19 cellular contexts compared by ENCODE assay signal in genomic region chr20:48478806-48479550, GRCh38.
DNase-seq lines count a peak whose midpoint lies in the region; ATAC-seq, FAIRE-seq and TF ChIP-seq lines count a peak whose summit lies in the region.
"Had no signal": no experiment of that assay in that cellular context is flagged by ENCODE, and none has a peak within 500 bp of the region (broad histone marks: within the 10 kb centered on the region; RNA-seq: fewer than 3 reads in every experiment).

No MANE protein-coding gene starts in this region.

- peaks cover 13% of the 10 kb centered on the region for H3K9me3 Mint-ChIP-seq in neural progenitor cell
- H3K9me3 Mint-ChIP-seq in stimulated activated effector memory CD8-positive, alpha-beta T cell treated with anti-CD3 and anti-CD28 coated beads, Interleukin-12 subunit alpha, Interleukin-12 subunit beta, amount 100 ng/mL, for 72 hours: peaks cover 4% of the 10 kb centered on the region
- no peaks in the 10 kb centered on the region for H3K9me3 Mint-ChIP-seq in activated T-cell treated with anti-CD3 and anti-CD28 coated beads, Interleukin-2, amount 50 U/mL, for 24 hours

- intact Hi-C loops in Right ventricle myocardium superior (cut with DNase I): no loop called here
- intact Hi-C loops in left ventricle myocardium superior (cut with micrococcal nuclease): no loop called here
- intact Hi-C loops in GM12878 (cut with micrococcal nuclease; ENCODE audit: unreplicated experiment): no loop called here

- in situ Hi-C loops in GM12878 (cut with MboI): no loop called here

- H3K4me1 ChIP-seq in GM12878 (ENCODE audit: control insufficient read depth, insufficient read depth, low read length): peaks cover 18% of the 10 kb centered on the region
- H3K4me1 ChIP-seq in neural progenitor cell: no peaks in the 10 kb centered on the region
- H3K4me1 ChIP-seq: A549, BLaER1 had no signal

- no peak for TF ChIP-seq EP300 in GM12878 (IDR thresholded peaks at IDR 0.05; ENCODE audit: borderline replicate concordance in 1 of 2, control insufficient read depth in 1 of 2, low read depth in 2 of 2, low read length in 2 of 2)

- peak overlapping the region; percentile 63 for H3K4me3 Mint-ChIP-seq in neural progenitor cell
- H3K4me3 Mint-ChIP-seq in stimulated activated effector memory CD8-positive, alpha-beta T cell treated with anti-CD3 and anti-CD28 coated beads, Interleukin-12 subunit alpha, Interleukin-12 subunit beta, amount 100 ng/mL, for 72 hours: no peak overlapping the region
- H3K4me3 Mint-ChIP-seq in activated T-cell treated with anti-CD3 and anti-CD28 coated beads, Interleukin-2, amount 50 U/mL, for 24 hours: no peak overlapping the region
- H3K4me3 Mint-ChIP-seq: CD14-positive monocyte; CD4-positive, alpha-beta memory T cell had no signal

- H3K4me1 Mint-ChIP-seq in neural progenitor cell: peaks cover 15% of the 10 kb centered on the region
- H3K4me1 Mint-ChIP-seq in stimulated activated effector memory CD8-positive, alpha-beta T cell treated with anti-CD3 and anti-CD28 coated beads, Interleukin-12 subunit alpha, Interleukin-12 subunit beta, amount 100 ng/mL, for 72 hours: peaks cover 6% of the 10 kb centered on the region
- H3K4me1 Mint-ChIP-seq in activated T-cell treated with anti-CD3 and anti-CD28 coated beads, Interleukin-2, amount 50 U/mL, for 24 hours (ENCODE audit: low read depth): no peaks in the 10 kb centered on the region
- H3K4me1 Mint-ChIP-seq: CD14-positive monocyte; CD4-positive, alpha-beta memory T cell had no signal

- POLR2A ChIA-PET in GM12878 (lab: Charles Lee): no interaction called here

- peaks cover 31% of the 10 kb centered on the region for H3K27me3 Mint-ChIP-seq in neural progenitor cell (ENCODE audit: insufficient read depth, low read depth)
- peaks cover 23% of the 10 kb centered on the region for H3K27me3 Mint-ChIP-seq in activated T-cell treated with anti-CD3 and anti-CD28 coated beads, Interleukin-2, amount 50 U/mL, for 24 hours

- DNase-seq in Right ventricle myocardium superior (peak; percentile 9), left ventricle myocardium superior (no peak), GM12878 (ENCODE audit: low read depth, low spot score) (no peak), neural progenitor cell (ENCODE audit: low spot score) (no peak), NCI-H187 treated with DMSO at 0.1 percent for 48 hours (lab: John Stamatoyannopoulos, UW) (no peak), OCI-M2 (lab: John Stamatoyannopoulos, UW; ENCODE audit: unreplicated experiment) (no peak)
- no peak for DNase-seq in stimulated activated effector memory CD8-positive, alpha-beta T cell treated with anti-CD3 and anti-CD28 coated beads, Interleukin-12 subunit alpha, Interleukin-12 subunit beta, amount 100 ng/mL, for 72 hours (ENCODE audit: low spot score in 2 of 2)
- no peak for DNase-seq in activated T-cell treated with anti-CD3 and anti-CD28 coated beads, Interleukin-2, amount 50 U/mL, for 24 hours
- DNase-seq: CD4-positive, alpha-beta memory T cell; DMS153; DMS79; GDM1; HCEC 1CT; IMR-90 had no signal

- TF ChIP-seq CTCF in GM12878 (IDR thresholded peaks at IDR 0.05 in 2 of 3, conservative IDR thresholded peaks at IDR 0.05 in 1 of 3; ENCODE audit: control insufficient read depth in 2 of 3, extremely low read depth in 1 of 3, insufficient read depth in 1 of 3, low read depth in 3 of 3, low read length in 3 of 3) (no peak), neural progenitor cell (IDR thresholded peaks at IDR 0.05) (no peak)

- no peak for FAIRE-seq in GM12878 (lab: Jason Lieb, UNC)
- FAIRE-seq: A549 had no signal

- no peak overlapping the region for H2AFZ ChIP-seq in GM12878 (ENCODE audit: control insufficient read depth, low read depth, low read length)
- no peak overlapping the region for H2AFZ ChIP-seq in neural progenitor cell (replicated peaks)

- no peak overlapping the region for H3K4me3 ChIP-seq in GM12878
- no peak overlapping the region for H3K4me3 ChIP-seq in neural progenitor cell
- H3K4me3 ChIP-seq: A549, BLaER1 had no signal

- no peak for TF ChIP-seq RAD21 in GM12878 (IDR thresholded peaks at IDR 0.05; ENCODE audit: insufficient read depth, low read depth, low read length)

- no peak overlapping the region for H3K9ac ChIP-seq in GM12878 (ENCODE audit: control insufficient read depth, insufficient read depth, low read length)
- H3K9ac ChIP-seq in neural progenitor cell: no peak overlapping the region
- H3K9ac ChIP-seq: BLaER1 had no signal

- BruUV-seq in GM12878 (replicated peaks; lab: Mats Ljungman, UMichigan): no TSS peak

- TF ChIP-seq POLR2A in GM12878 (IDR thresholded peaks at IDR 0.05; ENCODE audit: low read depth, low read length): no peak

- H3F3A ChIP-seq in neural progenitor cell (ENCODE audit: low read depth): no peaks in the 10 kb centered on the region

- H3K9me3 ChIP-seq in GM12878 (replicated peaks; ENCODE audit: control insufficient read depth, insufficient read depth, low read length) (no peaks in the 10 kb centered on the region), neural progenitor cell (ENCODE audit: low read depth) (no peaks in the 10 kb centered on the region)
- H3K9me3 ChIP-seq: BLaER1 had no signal

- no peak for ATAC-seq in Right ventricle myocardium superior (ENCODE audit: poor library complexity)
- ATAC-seq in left ventricle myocardium superior: no peak
- no peak for ATAC-seq in GM12878
- no peak for ATAC-seq in stimulated activated effector memory CD8-positive, alpha-beta T cell treated with anti-CD3 and anti-CD28 coated beads, Interleukin-12 subunit alpha, Interleukin-12 subunit beta, amount 100 ng/mL, for 72 hours
- ATAC-seq: A549 had no signal

- H4K20me1 ChIP-seq in GM12878 (ENCODE audit: control insufficient read depth, insufficient read depth) (no peaks in the 10 kb centered on the region), neural progenitor cell (ENCODE audit: low read depth) (no peaks in the 10 kb centered on the region)
- H4K20me1 ChIP-seq: BLaER1 had no signal

- H3K27ac Mint-ChIP-seq in neural progenitor cell: no peak overlapping the region
- no peak overlapping the region for H3K27ac Mint-ChIP-seq in stimulated activated effector memory CD8-positive, alpha-beta T cell treated with anti-CD3 and anti-CD28 coated beads, Interleukin-12 subunit alpha, Interleukin-12 subunit beta, amount 100 ng/mL, for 72 hours
- no peak overlapping the region for H3K27ac Mint-ChIP-seq in activated T-cell treated with anti-CD3 and anti-CD28 coated beads, Interleukin-2, amount 50 U/mL, for 24 hours
- H3K27ac Mint-ChIP-seq: CD14-positive monocyte; CD4-positive, alpha-beta memory T cell had no signal

- H3K36me3 ChIP-seq in GM12878 (ENCODE audit: control insufficient read depth in 2 of 2, insufficient read depth in 2 of 2, low read length in 1 of 2) (no peaks in the 10 kb centered on the region), neural progenitor cell (no peaks in the 10 kb centered on the region)
- H3K36me3 ChIP-seq: BLaER1 had no signal

- H3K27ac ChIP-seq in GM12878 (ENCODE audit: control insufficient read depth, insufficient read depth): no peak overlapping the region
- H3K27ac ChIP-seq in neural progenitor cell: no peak overlapping the region
- H3K27ac ChIP-seq: 22Rv1, A549, BLaER1, HL-60 had no signal

- CTCF ChIA-PET in GM12878 (lab: Yijun Ruan, JAX): interaction anchor here (0.5 to 1.6 kb wide), 2 partner anchors 126 to 141 kb away, joined by 3 to 6 read pairs; no protein-coding TSS in a partner anchor

- H3K27me3 ChIP-seq in GM12878 (replicated peaks in 1 of 2; ENCODE audit: control insufficient read depth in 2 of 2, insufficient read depth in 2 of 2, low read length in 1 of 2) (no peaks in the 10 kb centered on the region; a peak in 1 of 4 replicates), neural progenitor cell (no peaks in the 10 kb centered on the region)
- H3K27me3 ChIP-seq: BLaER1 had no signal

- no peaks in the 10 kb centered on the region for H3K36me3 Mint-ChIP-seq in neural progenitor cell
- H3K36me3 Mint-ChIP-seq in stimulated activated effector memory CD8-positive, alpha-beta T cell treated with anti-CD3 and anti-CD28 coated beads, Interleukin-12 subunit alpha, Interleukin-12 subunit beta, amount 100 ng/mL, for 72 hours: no peaks in the 10 kb centered on the region
- H3K36me3 Mint-ChIP-seq in activated T-cell treated with anti-CD3 and anti-CD28 coated beads, Interleukin-2, amount 50 U/mL, for 24 hours (ENCODE audit: low read depth): no peaks in the 10 kb centered on the region
- H3K36me3 Mint-ChIP-seq: CD14-positive monocyte; CD4-positive, alpha-beta memory T cell had no signal

- H3K79me2 ChIP-seq in GM12878 (ENCODE audit: control insufficient read depth, insufficient read depth, low read length) (no peaks in the 10 kb centered on the region), neural progenitor cell (ENCODE audit: low read depth) (no peaks in the 10 kb centered on the region)

- RAD21 ChIA-PET in GM12878 (lab: Charles Lee; ENCODE audit: unreplicated experiment): no interaction called here

- H3K4me2 ChIP-seq in GM12878 (ENCODE audit: control insufficient read depth, insufficient read depth) (peak overlapping the region; percentile 44; the same call in 1 of the 2 replicates), neural progenitor cell (no peak overlapping the region)
- H3K4me2 ChIP-seq: A549, BLaER1 had no signal

- 77% methylated on average over 9 of the region's 9 CpGs for WGBS in GM12878 (ENCODE audit: insufficient coverage, insufficient replicate concordance, low lambda C conversion rate, missing lambda C conversion rate)

- SMC1A ChIA-PET in GM12878 (lab: Charles Lee; ENCODE audit: uncharacterized antibody, unreplicated experiment): interaction anchor here (0.6 to 1.3 kb wide), 5 partner anchors 9 to 1523 kb away, joined by 3 read pairs; no protein-coding TSS in a partner anchor

TF ChIP-seq in GM12878, 131 proteins besides CTCF, POLR2A, EP300 and RAD21 (continues in another document):
- no peak for TF ChIP-seq E2F8 (IDR thresholded peaks at IDR 0.05; ENCODE audit: low read depth, partially characterized antibody)
- no peak for TF ChIP-seq NR2C1 (IDR thresholded peaks at IDR 0.05)
